Comparison of ENCODE assay signal across 9 cellular contexts in genomic region chr1:8197493-8198282, GRCh38.
DNase-seq lines count a peak whose midpoint lies in the region; ATAC-seq and TF ChIP-seq lines count a peak whose summit lies in the region.
"Had no signal": no experiment of that assay in that cellular context is flagged by ENCODE, and none has a peak within 500 bp of the region (broad histone marks: within the 10 kb centered on the region; RNA-seq: fewer than 3 reads in every experiment).

No MANE protein-coding gene starts in this region.

- TF ChIP-seq CTCF in RWPE1 (conservative IDR thresholded peaks at IDR 0.05; ENCODE audit: low read depth) (no peak), foreskin keratinocyte (conservative IDR thresholded peaks at IDR 0.05) (no peak), gastrocnemius medialis (IDR thresholded peaks at IDR 0.05 in 4 of 5, conservative IDR thresholded peaks at IDR 0.05 in 1 of 5) (no peak), GM10248 (IDR thresholded peaks at IDR 0.05; ENCODE audit: control extremely low read depth, extremely low read depth, low read depth, missing control alignments) (no peak)

- POLR2A ChIA-PET in RWPE1 (lab: Yijun Ruan, JAX; ENCODE audit: low non-redundant PET) (interaction anchor here (0.5 to 0.7 kb wide), 2 partner anchors 15 to 158 kb away, joined by 4 read pairs; no protein-coding TSS in a partner anchor), GM10248 (lab: Yijun Ruan, JAX) (no interaction called here)

- H3K4me3 ChIP-seq in gastrocnemius medialis = no peak overlapping the region

- intact Hi-C loops in gastrocnemius medialis (cut with DNase I; ENCODE audit: low total_unique reads) = no loop called here

- H3K9me3 ChIP-seq in gastrocnemius medialis = no peaks in the 10 kb centered on the region

- in situ Hi-C loops in gastrocnemius medialis (cut with MboI; ENCODE audit: low sequenced_read_pairs in 4 of 4) = no loop called here

- CTCF ChIA-PET in RWPE1 (lab: Yijun Ruan, JAX) = interaction anchor here (0.5 to 1.1 kb wide), 4 partner anchors 41 to 761 kb away, joined by 3 to 5 read pairs (median 4); no protein-coding TSS in a partner anchor
- CTCF ChIA-PET in GM10248 (lab: Yijun Ruan, JAX) = interaction anchor here (1.6 kb wide), 1 partner anchor 53 kb away, joined by 3 read pairs; no protein-coding TSS in a partner anchor

- TF ChIP-seq POLR2A in gastrocnemius medialis (IDR thresholded peaks at IDR 0.05) = no peak

- H3K4me1 ChIP-seq in foreskin keratinocyte (peaks cover 22% of the 10 kb centered on the region), gastrocnemius medialis (peaks cover 13 to 15% of the 10 kb centered on the region in 2 donors)

- DNase-seq in GM04504 (ENCODE audit: low read depth) (peak; percentile 56), RWPE1 (ENCODE audit: low spot score) (peak; percentile 95), foreskin keratinocyte (peak; percentile 78 to 84), gastrocnemius medialis (peak in 1 of 2 donors; percentile 62), GM10248 (ENCODE audit: extremely low spot score) (no peak), MV-4-11 (lab: John Stamatoyannopoulos, UW) (no peak), activated gamma-delta T cell (lab: John Stamatoyannopoulos, UW) (no peak)

- peak overlapping the region; percentile 99 for H3K27ac ChIP-seq in RWPE1
- H3K27ac ChIP-seq in foreskin keratinocyte = no peak overlapping the region
- peak overlapping the region in 1 of 4 donors; percentile 28 for H3K27ac ChIP-seq in gastrocnemius medialis
- H3K27ac ChIP-seq: KMS-11 had no signal

- H3K36me3 ChIP-seq in gastrocnemius medialis = no peaks in the 10 kb centered on the region

- peak; percentile 86 for ATAC-seq in foreskin keratinocyte
- ATAC-seq in gastrocnemius medialis = peak; percentile 11 to 28
- ATAC-seq in HG03095 (IDR thresholded peaks at IDR 0.05; ENCODE audit: unreplicated experiment) = no peak

- no peaks in the 10 kb centered on the region for H3K27me3 ChIP-seq in foreskin keratinocyte
- H3K27me3 ChIP-seq in gastrocnemius medialis = no peaks in the 10 kb centered on the region

Comparison
In these comparisons a context has a peak if more than half of its experiments do, and no peak if none do; other contexts are left out.
1. DNase-seq: peak in GM04504 (single experiment), RWPE1 (single experiment) and foreskin keratinocyte (2 of 2); none in GM10248 (single experiment), MV-4-11 (single experiment) and activated gamma-delta T cell (single experiment).